8 cellular contexts compared by ENCODE assay signal in the genomic region with DNA sequence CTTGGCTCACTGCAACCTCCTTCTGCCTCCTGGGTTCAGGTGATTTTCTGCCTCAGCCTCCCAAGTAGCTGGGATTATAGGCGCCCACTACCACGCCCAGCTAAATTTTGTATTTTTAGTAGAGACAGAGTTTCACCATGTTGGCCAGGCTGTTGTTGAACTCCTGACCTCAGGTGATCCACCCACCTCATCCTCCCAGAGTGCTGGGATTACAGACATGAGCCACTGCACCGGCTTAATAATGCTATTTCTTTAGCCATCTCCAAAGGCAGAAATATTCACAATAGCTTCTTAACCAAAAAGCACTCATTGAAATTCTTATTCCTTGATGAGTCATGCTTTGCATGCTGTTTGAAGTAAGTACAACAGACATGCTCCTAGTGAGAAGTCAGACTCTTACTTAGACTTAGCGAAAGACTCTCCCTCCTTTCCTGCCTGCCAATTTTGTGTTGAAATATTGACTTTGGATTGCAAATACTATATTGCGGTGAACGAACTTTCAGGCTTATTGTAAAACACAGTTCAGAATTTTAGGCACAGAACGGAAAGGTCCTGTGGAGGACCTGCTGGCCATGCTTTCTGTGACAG. TPM values are rescaled to one million over a fixed set of nuclear protein-coding genes. Genes with fewer than 3 reads are reported as not detected.
DNase-seq lines count a peak whose midpoint lies in the region; ATAC-seq lines count a peak whose summit lies in the region.

No MANE protein-coding gene starts in this region.

- ATAC-seq in stimulated activated effector memory CD8-positive, alpha-beta T cell treated with anti-CD3 and anti-CD28 coated beads, Interleukin-12 subunit alpha, Interleukin-12 subunit beta, amount 100 ng/mL, for 72 hours: no peak

- H3K4me1 Mint-ChIP-seq in stimulated activated effector memory CD8-positive, alpha-beta T cell treated with anti-CD3 and anti-CD28 coated beads, Interleukin-12 subunit alpha, Interleukin-12 subunit beta, amount 100 ng/mL, for 72 hours: peaks cover 69% of the 10 kb centered on the region

- no peaks in the 10 kb centered on the region for H3K9me3 Mint-ChIP-seq in stimulated activated effector memory CD8-positive, alpha-beta T cell treated with anti-CD3 and anti-CD28 coated beads, Interleukin-12 subunit alpha, Interleukin-12 subunit beta, amount 100 ng/mL, for 72 hours

- peaks cover 91% of the 10 kb centered on the region for H3K36me3 Mint-ChIP-seq in stimulated activated effector memory CD8-positive, alpha-beta T cell treated with anti-CD3 and anti-CD28 coated beads, Interleukin-12 subunit alpha, Interleukin-12 subunit beta, amount 100 ng/mL, for 72 hours

- H3K27ac Mint-ChIP-seq in stimulated activated effector memory CD8-positive, alpha-beta T cell treated with anti-CD3 and anti-CD28 coated beads, Interleukin-12 subunit alpha, Interleukin-12 subunit beta, amount 100 ng/mL, for 72 hours: no peak overlapping the region

- peak overlapping the region; percentile 76 for H3K4me3 Mint-ChIP-seq in stimulated activated effector memory CD8-positive, alpha-beta T cell treated with anti-CD3 and anti-CD28 coated beads, Interleukin-12 subunit alpha, Interleukin-12 subunit beta, amount 100 ng/mL, for 72 hours

- in situ Hi-C loops in SK-MEL-5 (cut with HindIII; ENCODE audit: low pct_unique_long_range_greater_than_20kb, low sequenced_read_pairs): no loop called here

- DNase-seq in NCI-H82 (lab: John Stamatoyannopoulos, UW): peak; percentile 52
- DNase-seq in NCI-H82 treated with DMSO at 0.1 percent for 48 hours (lab: John Stamatoyannopoulos, UW; ENCODE audit: unreplicated experiment): no peak
- DNase-seq in SK-MEL-5 (ENCODE audit: low read depth, low spot score): peak; percentile 31
- DNase-seq in fibroblast of gingiva (ENCODE audit: low read depth): peak; percentile 80
- DNase-seq in stimulated activated effector memory CD8-positive, alpha-beta T cell treated with anti-CD3 and anti-CD28 coated beads, Interleukin-12 subunit alpha, Interleukin-12 subunit beta, amount 100 ng/mL, for 72 hours (ENCODE audit: low spot score in 2 of 2): no peak
- DNase-seq in NCI-H524 (lab: John Stamatoyannopoulos, UW): no peak
- no peak for DNase-seq in NCI-H526 treated with DMSO at 0.1 percent for 48 hours (lab: John Stamatoyannopoulos, UW)
- DNase-seq in SW 1271 (lab: John Stamatoyannopoulos, UW): no peak

RNA-seq across cellular contexts. Expression of a gene that starts 4.4 kb away (rescaled TPM):
- 217 and 218 TPM in 2 replicates for total RNA-seq in SK-MEL-5 (2014; rRNA removed; shearing (Covaris generic))
- 138 and 168 TPM in 2 replicates for polyA plus RNA-seq in SK-MEL-5 (2015; cell fraction: cytosol; rRNA removed)
- polyA plus RNA-seq in SK-MEL-5 (2015; cell fraction: nucleus; rRNA removed): 40.6 and 47.3 TPM in 2 replicates

Comparison
In these comparisons a context has a peak if more than half of its experiments do, and no peak if none do; other contexts are left out.
1. DNase-seq: peak in NCI-H82 (single experiment), SK-MEL-5 (single experiment) and fibroblast of gingiva (single experiment); none in NCI-H82 treated with DMSO at 0.1 percent for 48 hours (single experiment), stimulated activated effector memory CD8-positive, alpha-beta T cell treated with anti-CD3 and anti-CD28 coated beads, Interleukin-12 subunit alpha, Interleukin-12 subunit beta, amount 100 ng/mL, for 72 hours (0 of 2), NCI-H524 (0 of 2), NCI-H526 treated with DMSO at 0.1 percent for 48 hours (single experiment) and SW 1271 (0 of 2).